Comparison of ENCODE assay signal across 32 cellular contexts in the genomic region with DNA sequence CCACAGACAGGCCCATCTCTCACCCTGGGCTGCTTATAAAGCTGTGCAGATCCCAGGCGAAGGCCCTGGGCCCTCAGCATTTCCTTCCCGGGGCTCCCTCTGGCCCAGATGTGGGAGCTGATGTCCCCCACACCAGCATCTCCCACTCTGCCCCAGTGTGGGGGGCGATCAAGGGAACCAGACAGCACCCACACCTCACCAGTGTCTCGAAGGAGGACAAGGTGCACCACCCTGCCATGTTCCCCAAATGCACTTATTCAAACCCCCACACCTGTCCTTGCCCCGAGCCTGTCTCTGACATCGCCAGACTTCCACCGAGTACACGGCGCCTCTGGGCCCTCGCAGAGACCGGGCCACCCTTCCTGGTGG. TPM values are rescaled to one million over a fixed set of nuclear protein-coding genes. Genes with fewer than 3 reads are reported as not detected.
"Had no signal": no experiment of that assay in that cellular context is flagged by ENCODE, and none has a peak within 500 bp of the region (broad histone marks: within the 10 kb centered on the region; RNA-seq: fewer than 3 reads in every experiment).

No MANE protein-coding gene starts in this region.

- ATAC-seq: activated CD4-positive, CD25-positive, alpha-beta regulatory T cell treated with anti-CD3 and anti-CD28 coated beads, Interleukin-2, amount 50 U/mL, for 24 hours; activated CD8-positive, alpha-beta memory T cell treated with anti-CD3 and anti-CD28 coated beads, Interleukin-2, amount 10 ng/mL, durations not matched to agents 7 days and 5 days; activated CD8-positive, alpha-beta T cell treated with anti-CD3 and anti-CD28 coated beads, Interleukin-2, amount 10 ng/mL, durations not matched to agents 7 days and 5 days; activated naive CD4-positive, alpha-beta T cell treated with anti-CD3 and anti-CD28 coated beads, Interleukin-2, amount 50 U/mL, for 72 hours; activated T-cell treated with anti-CD3 and anti-CD28 coated beads, Interleukin-2, amount 50 U/mL, for 72 hours; gastroesophageal sphincter; T-helper 17 cell had no signal

- H3K4me1 Mint-ChIP-seq: activated CD8-positive, alpha-beta memory T cell treated with anti-CD3 and anti-CD28 coated beads, Interleukin-2, amount 10 ng/mL, durations not matched to agents 7 days and 5 days; activated naive CD4-positive, alpha-beta T cell treated with anti-CD3 and anti-CD28 coated beads, Interleukin-2, amount 10 ng/mL, durations not matched to agents 7 days and 5 days; activated naive CD8-positive, alpha-beta T cell treated with anti-CD3 and anti-CD28 coated beads, Interleukin-2, amount 10 ng/mL, durations not matched to agents 7 days and 5 days; T-helper 17 cell had no signal

- H3K9me3 Mint-ChIP-seq: activated B cell treated with CpG ODN at 0.5 μM for 24 hours; activated CD4-positive, alpha-beta memory T cell treated with anti-CD3 and anti-CD28 coated beads for 36 hours; activated naive CD4-positive, alpha-beta T cell treated with anti-CD3 and anti-CD28 coated beads, Interleukin-2, amount 10 ng/mL, durations not matched to agents 7 days and 5 days; activated naive CD4-positive, alpha-beta T cell treated with anti-CD3 and anti-CD28 coated beads, Interleukin-2, amount 50 U/mL, for 72 hours; activated naive CD8-positive, alpha-beta T cell treated with anti-CD3 and anti-CD28 coated beads, Interleukin-2, amount 10 ng/mL, durations not matched to agents 7 days and 5 days; activated T-cell treated with anti-CD3 and anti-CD28 coated beads, Interleukin-2, amount 50 U/mL, for 24 hours; activated T-cell treated with anti-CD3 and anti-CD28 coated beads, Interleukin-2, amount 50 U/mL, for 72 hours; brain; T-helper 2 cell treated with Interferon-gamma antibody and Interleukin-4, amounts not matched to agents 5 μg/mL and 100 μg/mL, for 36 hours had no signal

- H3K27me3 ChIP-seq: ascending aorta, breast epithelium, cardiac muscle cell, colonic mucosa, esophagus squamous epithelium, gastroesophageal sphincter had no signal

- H3K36me3 Mint-ChIP-seq: activated CD4-positive, alpha-beta memory T cell treated with anti-CD3 and anti-CD28 coated beads for 36 hours; activated CD8-positive, alpha-beta memory T cell treated with anti-CD3 and anti-CD28 coated beads, Interleukin-2, amount 10 ng/mL, durations not matched to agents 7 days and 5 days; activated naive CD4-positive, alpha-beta T cell treated with anti-CD3 and anti-CD28 coated beads, Interleukin-2, amount 10 ng/mL, durations not matched to agents 7 days and 5 days; activated naive CD4-positive, alpha-beta T cell treated with anti-CD3 and anti-CD28 coated beads, Interleukin-2, amount 50 U/mL, for 72 hours; activated naive CD8-positive, alpha-beta T cell treated with anti-CD3 and anti-CD28 coated beads, Interleukin-2, amount 10 ng/mL, durations not matched to agents 7 days and 5 days had no signal

- H3K27ac ChIP-seq: ascending aorta, breast epithelium, cardiac muscle cell, colonic mucosa, epithelial cell of prostate, esophagus squamous epithelium, gastroesophageal sphincter, WERI-Rb-1 had no signal

- H3K4me3 ChIP-seq: ascending aorta, breast epithelium, cardiac muscle cell, colonic mucosa, esophagus squamous epithelium, gastroesophageal sphincter had no signal

- H3K9me3 ChIP-seq: ascending aorta, breast epithelium, colonic mucosa, esophagus squamous epithelium, gastroesophageal sphincter had no signal

- H3K4me1 ChIP-seq: ascending aorta, breast epithelium, colonic mucosa, esophagus squamous epithelium, gastroesophageal sphincter had no signal

- H3K27me3 Mint-ChIP-seq: activated B cell treated with CpG ODN at 0.5 μM for 24 hours; activated CD4-positive, alpha-beta memory T cell treated with anti-CD3 and anti-CD28 coated beads for 36 hours; activated CD8-positive, alpha-beta memory T cell treated with anti-CD3 and anti-CD28 coated beads, Interleukin-2, amount 10 ng/mL, durations not matched to agents 7 days and 5 days; activated naive CD4-positive, alpha-beta T cell treated with anti-CD3 and anti-CD28 coated beads, Interleukin-2, amount 10 ng/mL, durations not matched to agents 7 days and 5 days; activated naive CD8-positive, alpha-beta T cell treated with anti-CD3 and anti-CD28 coated beads, Interleukin-2, amount 10 ng/mL, durations not matched to agents 7 days and 5 days; activated T-cell treated with anti-CD3 and anti-CD28 coated beads, Interleukin-2, amount 50 U/mL, for 24 hours; brain; T-helper 17 cell had no signal

- DNase-seq: activated B cell treated with CpG ODN at 0.5 μM for 24 hours; activated CD4-positive, alpha-beta memory T cell treated with anti-CD3 and anti-CD28 coated beads for 36 hours; activated CD4-positive, alpha-beta T cell treated with anti-CD3 and anti-CD28 coated beads for 48 hours; activated CD4-positive, alpha-beta T cell treated with anti-CD3 and anti-CD28 coated beads, Interleukin-2, amount 50 U/mL, for 1 hour; activated CD8-positive, alpha-beta memory T cell treated with anti-CD3 and anti-CD28 coated beads, Interleukin-2, amount 10 ng/mL, durations not matched to agents 7 days and 5 days; activated CD8-positive, alpha-beta memory T cell treated with anti-CD3 and anti-CD28 coated beads, Interleukin-2, amount 50 U/mL, for 4 hours; activated CD8-positive, alpha-beta T cell treated with anti-CD3 and anti-CD28 coated beads, Interleukin-2, amount 10 ng/mL, durations not matched to agents 7 days and 5 days; activated gamma-delta T cell; activated naive CD4-positive, alpha-beta T cell; activated naive CD4-positive, alpha-beta T cell treated with anti-CD3 and anti-CD28 coated beads, Interleukin-2, amount 10 ng/mL, durations not matched to agents 7 days and 5 days; activated naive CD8-positive, alpha-beta T cell treated with anti-CD3 and anti-CD28 coated beads, Interleukin-2, amount 10 ng/mL, durations not matched to agents 7 days and 5 days; activated T-cell treated with anti-CD3 and anti-CD28 coated beads for 4 hours; activated T-cell treated with anti-CD3 and anti-CD28 coated beads, Interleukin-2, amount 50 U/mL, for 24 hours; activated T-cell treated with anti-CD3 and anti-CD28 coated beads, Interleukin-2, amount 50 U/mL, for 72 hours; central memory CD4-positive, alpha-beta T cell; cerebellar nuclear complex; colonic mucosa; effector CD8-positive, alpha-beta T cell; esophagus squamous epithelium; foreskin melanocyte; T-helper 17 cell; T1000; WERI-Rb-1 had no signal

- H3K4me3 Mint-ChIP-seq: activated B cell treated with CpG ODN at 0.5 μM for 24 hours; activated CD4-positive, alpha-beta memory T cell treated with anti-CD3 and anti-CD28 coated beads for 36 hours; activated CD8-positive, alpha-beta memory T cell treated with anti-CD3 and anti-CD28 coated beads, Interleukin-2, amount 10 ng/mL, durations not matched to agents 7 days and 5 days; activated CD8-positive, alpha-beta T cell treated with anti-CD3 and anti-CD28 coated beads, Interleukin-2, amount 10 ng/mL, durations not matched to agents 7 days and 5 days; activated naive CD4-positive, alpha-beta T cell treated with anti-CD3 and anti-CD28 coated beads, Interleukin-2, amount 10 ng/mL, durations not matched to agents 7 days and 5 days; activated naive CD8-positive, alpha-beta T cell treated with anti-CD3 and anti-CD28 coated beads, Interleukin-2, amount 10 ng/mL, durations not matched to agents 7 days and 5 days; activated T-cell treated with anti-CD3 and anti-CD28 coated beads, Interleukin-2, amount 50 U/mL, for 24 hours; activated T-cell treated with anti-CD3 and anti-CD28 coated beads, Interleukin-2, amount 50 U/mL, for 72 hours; brain; T-helper 17 cell; T-helper 2 cell treated with Interferon-gamma antibody and Interleukin-4, amounts not matched to agents 5 μg/mL and 100 μg/mL, for 36 hours had no signal

- H3K36me3 ChIP-seq: ascending aorta, breast epithelium, cardiac muscle cell, colonic mucosa, esophagus squamous epithelium, gastroesophageal sphincter had no signal

- H3K27ac Mint-ChIP-seq: activated B cell treated with CpG ODN at 0.5 μM for 24 hours; activated CD4-positive, alpha-beta memory T cell treated with anti-CD3 and anti-CD28 coated beads for 36 hours; activated CD8-positive, alpha-beta memory T cell treated with anti-CD3 and anti-CD28 coated beads, Interleukin-2, amount 10 ng/mL, durations not matched to agents 7 days and 5 days; activated naive CD4-positive, alpha-beta T cell treated with anti-CD3 and anti-CD28 coated beads, Interleukin-2, amount 10 ng/mL, durations not matched to agents 7 days and 5 days; activated naive CD8-positive, alpha-beta T cell treated with anti-CD3 and anti-CD28 coated beads, Interleukin-2, amount 10 ng/mL, durations not matched to agents 7 days and 5 days; activated T-cell treated with anti-CD3 and anti-CD28 coated beads, Interleukin-2, amount 50 U/mL, for 24 hours; activated T-cell treated with anti-CD3 and anti-CD28 coated beads, Interleukin-2, amount 50 U/mL, for 72 hours; T-helper 17 cell; T-helper 2 cell treated with Interferon-gamma antibody and Interleukin-4, amounts not matched to agents 5 μg/mL and 100 μg/mL, for 36 hours had no signal

RNA-seq across cellular contexts. Expression of gene DPYSL4, which starts 19.6 kb away (rescaled TPM):
- total RNA-seq: ascending aorta had no signal
